In the genomic region with DNA sequence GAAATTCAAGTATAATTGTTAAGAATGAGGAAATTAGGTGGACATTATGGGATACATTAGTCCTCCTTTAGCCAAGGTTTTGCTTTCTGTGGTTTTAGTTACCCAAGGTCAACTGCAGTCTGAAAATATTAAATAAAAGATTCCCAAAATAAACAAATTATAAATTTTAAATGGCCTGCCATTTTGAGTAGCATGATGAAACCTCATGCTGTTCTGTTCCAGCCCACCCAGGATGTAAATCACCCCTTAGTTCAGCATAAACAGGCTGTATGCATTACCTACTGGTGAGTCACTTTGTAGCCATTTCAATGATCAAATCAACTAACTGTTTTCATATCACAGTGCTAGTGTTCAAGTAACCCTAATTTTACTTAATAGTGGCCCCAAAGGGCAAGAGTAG, we compare ENCODE assay signal across 19 cellular contexts.
DNase-seq lines count a peak whose midpoint lies in the region; ATAC-seq and TF ChIP-seq lines count a peak whose summit lies in the region.
"Had no signal": no experiment of that assay in that cellular context is flagged by ENCODE, and none has a peak within 500 bp of the region (broad histone marks: within the 10 kb centered on the region; RNA-seq: fewer than 3 reads in every experiment).

No MANE protein-coding gene starts in this region.

- no peak overlapping the region for H3K4me3 Mint-ChIP-seq in progenitor cell of endocrine pancreas (ENCODE audit: low read depth)
- no peak overlapping the region for H3K4me3 Mint-ChIP-seq in effector memory CD8-positive, alpha-beta T cell
- H3K4me3 Mint-ChIP-seq: central memory CD8-positive, alpha-beta T cell; naive thymus-derived CD4-positive, alpha-beta T cell; WTC11 had no signal

- no peak overlapping the region for H3K4me3 ChIP-seq in GM23248

- H3K36me3 ChIP-seq in GM23248 (ENCODE audit: low read depth) = no peaks in the 10 kb centered on the region

- H3K9ac ChIP-seq in GM23248 = no peak overlapping the region

- in situ Hi-C loops in GM23248 (cut with MboI) (no loop called here), G401 (cut with HindIII; ENCODE audit: low sequenced_read_pairs) (no loop called here)

- no peaks in the 10 kb centered on the region for H3K9me3 ChIP-seq in GM23248 (ENCODE audit: low read depth)

- peak overlapping the region; percentile 78 for H3K27ac Mint-ChIP-seq in progenitor cell of endocrine pancreas
- H3K27ac Mint-ChIP-seq in effector memory CD8-positive, alpha-beta T cell = no peak overlapping the region
- H3K27ac Mint-ChIP-seq: naive thymus-derived CD4-positive, alpha-beta T cell; WTC11 had no signal

- no peak for TF ChIP-seq CTCF in progenitor cell of endocrine pancreas (IDR thresholded peaks at IDR 0.05; ENCODE audit: unreplicated experiment)

- H3K27me3 Mint-ChIP-seq in progenitor cell of endocrine pancreas = no peaks in the 10 kb centered on the region
- no peaks in the 10 kb centered on the region for H3K27me3 Mint-ChIP-seq in effector memory CD8-positive, alpha-beta T cell
- H3K27me3 Mint-ChIP-seq: central memory CD8-positive, alpha-beta T cell; naive thymus-derived CD4-positive, alpha-beta T cell had no signal

- peak; percentile 17 for DNase-seq in GM23248
- DNase-seq in RPMI7951 (ENCODE audit: low read depth) = peak; percentile 23
- peak; percentile 70 for DNase-seq in fibroblast of gingiva (ENCODE audit: low read depth)
- no peak for DNase-seq in progenitor cell of endocrine pancreas (ENCODE audit: low spot score, unreplicated experiment)
- no peak for DNase-seq in G401 (ENCODE audit: low spot score)
- no peak for DNase-seq in effector memory CD8-positive, alpha-beta T cell
- no peak for DNase-seq in posterior vena cava (ENCODE audit: low spot score)
- DNase-seq: C1 segment of cervical spinal cord; DMS79 treated with DMSO at 0.1 percent for 48 hours; Kasumi-1; naive thymus-derived CD4-positive, alpha-beta T cell; NCI-H1694 treated with DMSO at 0.1 percent for 48 hours; NCI-H510A treated with DMSO at 0.1 percent for 48 hours; retina; stimulated activated CD4-positive, alpha-beta T cell treated with anti-CD3 and anti-CD28 coated beads, Interleukin-4, amount 100 ng/mL, for 24 hours; trophoblast cell had no signal

- peaks cover 20% of the 10 kb centered on the region for H3K9me3 Mint-ChIP-seq in progenitor cell of endocrine pancreas (ENCODE audit: low read depth)
- no peaks in the 10 kb centered on the region for H3K9me3 Mint-ChIP-seq in effector memory CD8-positive, alpha-beta T cell
- H3K9me3 Mint-ChIP-seq: central memory CD8-positive, alpha-beta T cell had no signal

- no peaks in the 10 kb centered on the region for H3F3A ChIP-seq in GM23248 (ENCODE audit: insufficient read depth)

- ATAC-seq in effector memory CD8-positive, alpha-beta T cell (replicated peaks) = no peak
- no peak for ATAC-seq in HG03439 (IDR thresholded peaks at IDR 0.05; ENCODE audit: unreplicated experiment)
- ATAC-seq: naive thymus-derived CD4-positive, alpha-beta T cell; WTC11 had no signal

- H3K4me2 ChIP-seq in GM23248 (ENCODE audit: unreplicated experiment) = no peak overlapping the region

- intact Hi-C loops in posterior vena cava (cut with DNase I) = no loop called here

- H4K20me1 ChIP-seq in GM23248 (ENCODE audit: insufficient read depth) = no peaks in the 10 kb centered on the region

- H3K4me1 Mint-ChIP-seq in progenitor cell of endocrine pancreas (ENCODE audit: low read depth) = peaks cover 24% of the 10 kb centered on the region
- H3K4me1 Mint-ChIP-seq in effector memory CD8-positive, alpha-beta T cell (ENCODE audit: low read depth in 2 of 2) = no peaks in the 10 kb centered on the region
- H3K4me1 Mint-ChIP-seq: central memory CD8-positive, alpha-beta T cell; naive thymus-derived CD4-positive, alpha-beta T cell had no signal

- no peak overlapping the region for H3K27ac ChIP-seq in GM23248

- H3K36me3 Mint-ChIP-seq in progenitor cell of endocrine pancreas (ENCODE audit: insufficient read depth) = peaks cover 20% of the 10 kb centered on the region
- H3K36me3 Mint-ChIP-seq in effector memory CD8-positive, alpha-beta T cell (ENCODE audit: insufficient read depth) = no peaks in the 10 kb centered on the region
- H3K36me3 Mint-ChIP-seq: naive thymus-derived CD4-positive, alpha-beta T cell had no signal

- H3K4me1 ChIP-seq in GM23248 (ENCODE audit: insufficient read depth) = 0 out of 2 replicates have a peak, but pooled peaks cover 5% of the 10 kb centered on the region

- H2AFZ ChIP-seq in GM23248 = no peak overlapping the region

- H3K27me3 ChIP-seq in GM23248 (replicated peaks; ENCODE audit: insufficient read depth) = no peaks in the 10 kb centered on the region

- no peaks in the 10 kb centered on the region for H3K79me2 ChIP-seq in GM23248 (ENCODE audit: insufficient read depth)

- no peaks in the 10 kb centered on the region for H3K9me2 ChIP-seq in GM23248 (ENCODE audit: insufficient read depth)

Comparison
In these comparisons a context has a peak if more than half of its experiments do, and no peak if none do; other contexts are left out.
1. DNase-seq: peak in GM23248 (single experiment), RPMI7951 (single experiment) and fibroblast of gingiva (single experiment); none in progenitor cell of endocrine pancreas (single experiment), G401 (single experiment), effector memory CD8-positive, alpha-beta T cell (0 of 3) and posterior vena cava (single experiment).